ENCODE assay signal across 11 cellular contexts in genomic region chrX:42869659-42870476, GRCh38.
A peak's percentile ranks its signal among the peaks of the same experiment; 100 is the strongest.
DNase-seq lines count a peak whose midpoint lies in the region; ATAC-seq and TF ChIP-seq lines count a peak whose summit lies in the region.
"Had no signal": no experiment of that assay in that cellular context is flagged by ENCODE, and none has a peak within 500 bp of the region (broad histone marks: within the 10 kb centered on the region; RNA-seq: fewer than 3 reads in every experiment).

No MANE protein-coding gene starts in this region.

- H3K36me3 ChIP-seq in DND-41 (ENCODE audit: insufficient read depth, low read length) (no peaks in the 10 kb centered on the region), thyroid gland (no peaks in the 10 kb centered on the region)
- H3K36me3 ChIP-seq: gastroesophageal sphincter had no signal

- H3K9me3 ChIP-seq in DND-41 (ENCODE audit: insufficient read depth, low read length, severe bottlenecking) (peaks cover 4% of the 10 kb centered on the region), thyroid gland (no peaks in the 10 kb centered on the region)
- H3K9me3 ChIP-seq: gastroesophageal sphincter had no signal

- H3K4me3 ChIP-seq in DND-41 (ENCODE audit: low read depth in 1 of 2, low read length in 2 of 2) (no peak overlapping the region), thyroid gland (replicated peaks in 1 of 3) (no peak overlapping the region)
- H3K4me3 ChIP-seq: gastroesophageal sphincter had no signal

- H3K9ac ChIP-seq in DND-41 (ENCODE audit: low read depth, low read length), result no peak overlapping the region

- TF ChIP-seq CTCF in DND-41 (IDR thresholded peaks at IDR 0.05; ENCODE audit: borderline replicate concordance, extremely low read depth, low read length, poor library complexity, severe bottlenecking) (no peak), thyroid gland (IDR thresholded peaks at IDR 0.05) (no peak)

- H3K27me3 ChIP-seq in DND-41 (ENCODE audit: insufficient read depth, low read length, poor library complexity) (no peaks in the 10 kb centered on the region), thyroid gland (no peaks in the 10 kb centered on the region)
- H3K27me3 ChIP-seq: gastroesophageal sphincter had no signal

- H3K27ac ChIP-seq in DND-41 (ENCODE audit: low read length) (peak overlapping the region; percentile 56), thyroid gland (no peak overlapping the region)
- H3K27ac ChIP-seq: gastroesophageal sphincter had no signal

- H3K4me2 ChIP-seq in DND-41 (ENCODE audit: insufficient read depth, low read length), result no peak overlapping the region

- peaks cover 30% of the 10 kb centered on the region for H3K4me1 ChIP-seq in DND-41 (ENCODE audit: insufficient read depth, low read length)
- no peaks in the 10 kb centered on the region for H3K4me1 ChIP-seq in thyroid gland
- H3K4me1 ChIP-seq: gastroesophageal sphincter had no signal

- no peaks in the 10 kb centered on the region for H4K20me1 ChIP-seq in DND-41 (ENCODE audit: insufficient read depth, low read length)

- 81 to 88% methylated on average over 4 of the region's 4 CpGs for WGBS in thyroid gland, 2 donors

- no peak overlapping the region for H2AFZ ChIP-seq in DND-41 (ENCODE audit: low read depth, low read length)

- ATAC-seq in DND-41 (ENCODE audit: insufficient read depth, low read depth) (peak; percentile 78), HG02678 (IDR thresholded peaks at IDR 0.05; ENCODE audit: unreplicated experiment) (peak; percentile 88), HG03469 (IDR thresholded peaks at IDR 0.05; ENCODE audit: unreplicated experiment) (peak; percentile 88)
- ATAC-seq: gastroesophageal sphincter had no signal

- DNase-seq in DND-41 (peak; percentile 47), GM19238 (ENCODE audit: insufficient read length, low spot score) (peak; percentile 3), NCI-H2081 treated with DMSO at 0.1 percent for 48 hours (lab: John Stamatoyannopoulos, UW) (no peak), OCI-M2 (lab: John Stamatoyannopoulos, UW; ENCODE audit: unreplicated experiment) (no peak), LoVo (ENCODE audit: low spot score) (no peak), thyroid gland (no peak)
- DNase-seq: central memory CD4-positive, alpha-beta T cell; NCI-H2227 treated with DMSO at 0.1 percent for 48 hours had no signal

- no peak for TF ChIP-seq POLR2A in thyroid gland (IDR thresholded peaks at IDR 0.05)

- no peaks in the 10 kb centered on the region for H3K79me2 ChIP-seq in DND-41 (ENCODE audit: insufficient read depth, low read length)

- intact Hi-C loops in thyroid gland (cut with DNase I), result no loop called here

Comparison
In these comparisons a context has a peak if more than half of its experiments do, and no peak if none do; other contexts are left out.
1. DNase-seq: peak in DND-41 (single experiment) and GM19238 (single experiment); none in NCI-H2081 treated with DMSO at 0.1 percent for 48 hours (single experiment), OCI-M2 (single experiment), LoVo (single experiment) and thyroid gland (0 of 2).
2. Peak in every context shown above with its lines, with median percentiles within 50 percentile points of each other: ATAC-seq.